ENCODE assay signal across 20 cellular contexts in the genomic region with DNA sequence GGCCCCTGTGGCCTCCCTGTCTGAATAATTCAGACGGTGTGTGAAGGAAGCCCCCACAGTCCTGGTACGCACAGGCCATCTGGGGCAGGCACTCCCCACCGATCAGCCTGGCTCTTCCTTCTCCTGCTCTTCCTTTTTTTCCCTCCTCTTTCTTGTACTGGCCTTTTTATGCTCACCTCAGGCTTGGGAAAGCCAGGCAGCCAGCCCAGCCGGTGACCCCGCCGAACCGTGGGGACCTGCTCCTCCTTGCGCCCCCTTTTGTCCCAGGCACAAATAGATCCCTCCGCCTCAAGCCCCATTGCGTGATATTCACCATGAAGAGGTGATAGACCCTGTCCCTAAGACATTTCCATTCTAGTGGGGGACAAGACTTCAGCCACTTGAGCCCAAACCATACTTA.
DNase-seq lines count a peak whose midpoint lies in the region; FAIRE-seq and TF ChIP-seq lines count a peak whose summit lies in the region.
"Had no signal": no experiment of that assay in that cellular context is flagged by ENCODE, and none has a peak within 500 bp of the region (broad histone marks: within the 10 kb centered on the region; RNA-seq: fewer than 3 reads in every experiment).

No MANE protein-coding gene starts in this region.

- H3K36me3 ChIP-seq in astrocyte (ENCODE audit: insufficient read depth, low read length): no peaks in the 10 kb centered on the region
- H3K36me3 ChIP-seq in ectodermal cell (ENCODE audit: control insufficient read depth, insufficient read depth, low read length): no peaks in the 10 kb centered on the region
- no peaks in the 10 kb centered on the region for H3K36me3 ChIP-seq in sigmoid colon
- no peaks in the 10 kb centered on the region for H3K36me3 ChIP-seq in MM.1S (replicated peaks; ENCODE audit: insufficient read depth, low read length)
- no peaks in the 10 kb centered on the region for H3K36me3 ChIP-seq in tibial nerve
- H3K36me3 ChIP-seq: BE2C had no signal

- FAIRE-seq in astrocyte (lab: Jason Lieb, UNC): no peak
- FAIRE-seq: A204.1, G401.6, GM12891, GM19239, H54 had no signal

- H3K27me3 ChIP-seq in astrocyte (ENCODE audit: insufficient read depth, low read length): peaks cover 24% of the 10 kb centered on the region
- H3K27me3 ChIP-seq in ectodermal cell (ENCODE audit: control insufficient read depth, insufficient read depth, low read length, poor library complexity, severe bottlenecking): no peaks in the 10 kb centered on the region
- no peaks in the 10 kb centered on the region for H3K27me3 ChIP-seq in sigmoid colon
- H3K27me3 ChIP-seq in MM.1S (replicated peaks; ENCODE audit: insufficient read depth, low read length): no peaks in the 10 kb centered on the region; the same call in 1 of the 2 replicates
- H3K27me3 ChIP-seq in tibial nerve: peaks cover 0 to 8% of the 10 kb centered on the region in 2 donors
- H3K27me3 ChIP-seq: BE2C had no signal

- H3K4me2 ChIP-seq in astrocyte (ENCODE audit: low read length) (no peak overlapping the region), MM.1S (ENCODE audit: low read depth, low read length) (no peak overlapping the region)

- H3K4me1 Mint-ChIP-seq in astrocyte (ENCODE audit: low read depth, unreplicated experiment) (no peaks in the 10 kb centered on the region), nephron progenitor cell (peaks cover 69% of the 10 kb centered on the region)
- H3K4me1 Mint-ChIP-seq in activated naive CD4-positive, alpha-beta T cell treated with anti-CD3 and anti-CD28 coated beads, Interleukin-2, amount 10 ng/mL, durations not matched to agents 7 days and 5 days: no peaks in the 10 kb centered on the region

- H3K27ac ChIP-seq in astrocyte (ENCODE audit: low read depth, low read length) (no peak overlapping the region), ectodermal cell (ENCODE audit: insufficient read depth, low read depth, low read length, poor library complexity, severe bottlenecking) (peak overlapping the region; percentile 60), sigmoid colon (no peak overlapping the region), MM.1S (ENCODE audit: low read length) (no peak overlapping the region), tibial nerve (no peak overlapping the region)

- H3K27ac Mint-ChIP-seq in astrocyte (ENCODE audit: unreplicated experiment) (peak overlapping the region; percentile 19), nephron progenitor cell (peak overlapping the region; percentile 81)
- no peak overlapping the region for H3K27ac Mint-ChIP-seq in activated naive CD4-positive, alpha-beta T cell treated with anti-CD3 and anti-CD28 coated beads, Interleukin-2, amount 10 ng/mL, durations not matched to agents 7 days and 5 days
- H3K27ac Mint-ChIP-seq: CD4-positive, CD25-positive, alpha-beta regulatory T cell had no signal

- H3K36me3 Mint-ChIP-seq in astrocyte (ENCODE audit: low read depth, unreplicated experiment) (no peaks in the 10 kb centered on the region), nephron progenitor cell (ENCODE audit: low read depth) (no peaks in the 10 kb centered on the region)
- no peaks in the 10 kb centered on the region for H3K36me3 Mint-ChIP-seq in activated naive CD4-positive, alpha-beta T cell treated with anti-CD3 and anti-CD28 coated beads, Interleukin-2, amount 10 ng/mL, durations not matched to agents 7 days and 5 days
- H3K36me3 Mint-ChIP-seq: CD4-positive, CD25-positive, alpha-beta regulatory T cell; CD8-positive, alpha-beta memory T cell had no signal

- H3K9me3 Mint-ChIP-seq in astrocyte (ENCODE audit: unreplicated experiment): peaks cover 3% of the 10 kb centered on the region
- no peaks in the 10 kb centered on the region for H3K9me3 Mint-ChIP-seq in nephron progenitor cell
- H3K9me3 Mint-ChIP-seq in activated naive CD4-positive, alpha-beta T cell treated with anti-CD3 and anti-CD28 coated beads, Interleukin-2, amount 10 ng/mL, durations not matched to agents 7 days and 5 days: no peaks in the 10 kb centered on the region
- H3K9me3 Mint-ChIP-seq: CD4-positive, CD25-positive, alpha-beta regulatory T cell had no signal

- intact Hi-C loops in sigmoid colon (cut with DNase I): no loop called here

- H3K9me2 ChIP-seq in MM.1S (replicated peaks; ENCODE audit: insufficient read depth, low read length): no peaks in the 10 kb centered on the region

- no peaks in the 10 kb centered on the region for H3F3A ChIP-seq in MM.1S (ENCODE audit: insufficient read depth, low read length)

- TF ChIP-seq EP300 in sigmoid colon (IDR thresholded peaks at IDR 0.05) (no peak), tibial nerve (IDR thresholded peaks at IDR 0.05) (no peak)

- DNase-seq in astrocyte (ENCODE audit: low read depth): no peak
- DNase-seq in nephron progenitor cell: no peak
- peak; percentile 36 for DNase-seq in sigmoid colon
- no peak for DNase-seq in activated naive CD4-positive, alpha-beta T cell treated with anti-CD3 and anti-CD28 coated beads, Interleukin-2, amount 10 ng/mL, durations not matched to agents 7 days and 5 days
- DNase-seq in MM.1S: no peak
- DNase-seq in tibial nerve (ENCODE audit: low spot score in 2 of 2): no peak
- DNase-seq: C1 segment of cervical spinal cord; CD4-positive, CD25-positive, alpha-beta regulatory T cell; CD8-positive, alpha-beta memory T cell; COR-L47; DMS 273 treated with DMSO at 0.1 percent for 48 hours; DMS53; HCEC 1CT had no signal

- no peaks in the 10 kb centered on the region for H3K9me3 ChIP-seq in astrocyte (ENCODE audit: insufficient read depth, low read depth, low read length)
- no peaks in the 10 kb centered on the region for H3K9me3 ChIP-seq in ectodermal cell (ENCODE audit: control insufficient read depth, low read length)
- no peaks in the 10 kb centered on the region for H3K9me3 ChIP-seq in sigmoid colon
- H3K9me3 ChIP-seq in MM.1S (replicated peaks; ENCODE audit: insufficient read depth, low read length): no peaks in the 10 kb centered on the region
- no peaks in the 10 kb centered on the region for H3K9me3 ChIP-seq in tibial nerve
- H3K9me3 ChIP-seq: BE2C had no signal

- WGBS in ectodermal cell, 2 experiments: 75 to 79% methylated on average over 10 of the region's 10 CpGs
- WGBS in sigmoid colon, 2 donors: 89 to 90% methylated on average over 10 of the region's 10 CpGs
- 76% methylated on average over 10 of the region's 10 CpGs for WGBS in tibial nerve, 2 donors

- H3K27me3 Mint-ChIP-seq in astrocyte (ENCODE audit: low read depth, unreplicated experiment) (peaks cover 67% of the 10 kb centered on the region), nephron progenitor cell (ENCODE audit: low read depth, poor library complexity) (peaks cover 3% of the 10 kb centered on the region)
- H3K27me3 Mint-ChIP-seq in activated naive CD4-positive, alpha-beta T cell treated with anti-CD3 and anti-CD28 coated beads, Interleukin-2, amount 10 ng/mL, durations not matched to agents 7 days and 5 days: peaks cover 19% of the 10 kb centered on the region

- H3K4me3 Mint-ChIP-seq in astrocyte (ENCODE audit: unreplicated experiment) (no peak overlapping the region), nephron progenitor cell (peak overlapping the region; percentile 31)
- no peak overlapping the region for H3K4me3 Mint-ChIP-seq in activated naive CD4-positive, alpha-beta T cell treated with anti-CD3 and anti-CD28 coated beads, Interleukin-2, amount 10 ng/mL, durations not matched to agents 7 days and 5 days
- H3K4me3 Mint-ChIP-seq: CD4-positive, CD25-positive, alpha-beta regulatory T cell; CD8-positive, alpha-beta memory T cell had no signal

- TF ChIP-seq CTCF in astrocyte (IDR thresholded peaks at IDR 0.05; ENCODE audit: insufficient read depth, low read depth, low read length): no peak
- TF ChIP-seq CTCF in nephron progenitor cell (IDR thresholded peaks at IDR 0.05): no peak
- no peak for TF ChIP-seq CTCF in sigmoid colon (IDR thresholded peaks at IDR 0.05)
- TF ChIP-seq CTCF in MM.1S (IDR thresholded peaks at IDR 0.05; ENCODE audit: low read length): no peak
- no peak for TF ChIP-seq CTCF in tibial nerve (IDR thresholded peaks at IDR 0.05)

- no peaks in the 10 kb centered on the region for H4K20me1 ChIP-seq in astrocyte (ENCODE audit: insufficient read depth, low read length)
- H4K20me1 ChIP-seq in MM.1S (ENCODE audit: insufficient read depth, low read length): no peaks in the 10 kb centered on the region

- no peak overlapping the region for H2AFZ ChIP-seq in astrocyte (ENCODE audit: low read depth, low read length)
- H2AFZ ChIP-seq in MM.1S (ENCODE audit: low read length): no peak overlapping the region

- CTCF ChIA-PET in activated naive CD4-positive, alpha-beta T cell treated with anti-CD3 and anti-CD28 coated beads, Interleukin-2, amount 10 ng/mL, durations not matched to agents 7 days and 5 days (lab: Charles Lee): no interaction called here

- H3K9ac ChIP-seq in astrocyte (ENCODE audit: low read length) (no peak overlapping the region), MM.1S (ENCODE audit: low read length) (no peak overlapping the region)

- no peak overlapping the region for H3K4me3 ChIP-seq in astrocyte (ENCODE audit: insufficient read depth, low read depth, low read length)
- H3K4me3 ChIP-seq in ectodermal cell (ENCODE audit: insufficient read depth, low read depth, low read length): no peak overlapping the region
- no peak overlapping the region for H3K4me3 ChIP-seq in sigmoid colon
- no peak overlapping the region for H3K4me3 ChIP-seq in MM.1S (ENCODE audit: low read length)
- H3K4me3 ChIP-seq in tibial nerve: no peak overlapping the region

- H3K4me1 ChIP-seq in astrocyte (ENCODE audit: insufficient read depth, low read length) (no peaks in the 10 kb centered on the region), ectodermal cell (ENCODE audit: control insufficient read depth, insufficient read depth, low read length) (peaks cover 26% of the 10 kb centered on the region), sigmoid colon (no peaks in the 10 kb centered on the region), MM.1S (ENCODE audit: low read length) (no peaks in the 10 kb centered on the region), tibial nerve (no peaks in the 10 kb centered on the region)
- H3K4me1 ChIP-seq: BE2C had no signal

- TF ChIP-seq POLR2A in sigmoid colon (IDR thresholded peaks at IDR 0.05) (no peak), tibial nerve (IDR thresholded peaks at IDR 0.05) (no peak)

- H3K79me2 ChIP-seq in astrocyte (ENCODE audit: insufficient read depth, low read length): no peaks in the 10 kb centered on the region
- no peaks in the 10 kb centered on the region for H3K79me2 ChIP-seq in MM.1S (ENCODE audit: low read length)
